ENCODE assay signal across 1 cellular context in the genomic region with DNA sequence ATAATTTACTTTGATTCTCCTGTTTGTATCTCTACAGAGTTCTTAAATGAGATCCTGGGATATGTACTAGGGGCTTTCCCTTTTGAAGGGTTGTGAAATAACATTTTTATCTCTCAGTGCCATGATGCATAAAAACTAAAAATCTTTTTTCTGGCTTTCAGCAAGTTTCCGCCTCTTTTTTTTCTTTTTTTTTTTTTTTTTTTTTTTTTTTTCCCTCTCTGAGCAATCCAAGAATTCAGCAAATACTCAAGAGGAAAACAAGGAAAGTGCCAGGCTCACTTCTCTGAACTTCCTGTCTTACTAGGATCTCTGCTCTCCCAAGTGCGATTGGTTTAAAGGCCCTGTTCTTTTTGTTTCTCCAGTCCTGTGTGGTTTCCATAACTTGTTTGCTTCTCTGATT.
TF ChIP-seq lines count a peak whose summit lies in the region.

No MANE protein-coding gene starts in this region.

TF ChIP-seq in GM23338, 12 proteins besides CTCF, POLR2A, EP300 and RAD21 (continued from another document):
- TF ChIP-seq, protein P1, sequence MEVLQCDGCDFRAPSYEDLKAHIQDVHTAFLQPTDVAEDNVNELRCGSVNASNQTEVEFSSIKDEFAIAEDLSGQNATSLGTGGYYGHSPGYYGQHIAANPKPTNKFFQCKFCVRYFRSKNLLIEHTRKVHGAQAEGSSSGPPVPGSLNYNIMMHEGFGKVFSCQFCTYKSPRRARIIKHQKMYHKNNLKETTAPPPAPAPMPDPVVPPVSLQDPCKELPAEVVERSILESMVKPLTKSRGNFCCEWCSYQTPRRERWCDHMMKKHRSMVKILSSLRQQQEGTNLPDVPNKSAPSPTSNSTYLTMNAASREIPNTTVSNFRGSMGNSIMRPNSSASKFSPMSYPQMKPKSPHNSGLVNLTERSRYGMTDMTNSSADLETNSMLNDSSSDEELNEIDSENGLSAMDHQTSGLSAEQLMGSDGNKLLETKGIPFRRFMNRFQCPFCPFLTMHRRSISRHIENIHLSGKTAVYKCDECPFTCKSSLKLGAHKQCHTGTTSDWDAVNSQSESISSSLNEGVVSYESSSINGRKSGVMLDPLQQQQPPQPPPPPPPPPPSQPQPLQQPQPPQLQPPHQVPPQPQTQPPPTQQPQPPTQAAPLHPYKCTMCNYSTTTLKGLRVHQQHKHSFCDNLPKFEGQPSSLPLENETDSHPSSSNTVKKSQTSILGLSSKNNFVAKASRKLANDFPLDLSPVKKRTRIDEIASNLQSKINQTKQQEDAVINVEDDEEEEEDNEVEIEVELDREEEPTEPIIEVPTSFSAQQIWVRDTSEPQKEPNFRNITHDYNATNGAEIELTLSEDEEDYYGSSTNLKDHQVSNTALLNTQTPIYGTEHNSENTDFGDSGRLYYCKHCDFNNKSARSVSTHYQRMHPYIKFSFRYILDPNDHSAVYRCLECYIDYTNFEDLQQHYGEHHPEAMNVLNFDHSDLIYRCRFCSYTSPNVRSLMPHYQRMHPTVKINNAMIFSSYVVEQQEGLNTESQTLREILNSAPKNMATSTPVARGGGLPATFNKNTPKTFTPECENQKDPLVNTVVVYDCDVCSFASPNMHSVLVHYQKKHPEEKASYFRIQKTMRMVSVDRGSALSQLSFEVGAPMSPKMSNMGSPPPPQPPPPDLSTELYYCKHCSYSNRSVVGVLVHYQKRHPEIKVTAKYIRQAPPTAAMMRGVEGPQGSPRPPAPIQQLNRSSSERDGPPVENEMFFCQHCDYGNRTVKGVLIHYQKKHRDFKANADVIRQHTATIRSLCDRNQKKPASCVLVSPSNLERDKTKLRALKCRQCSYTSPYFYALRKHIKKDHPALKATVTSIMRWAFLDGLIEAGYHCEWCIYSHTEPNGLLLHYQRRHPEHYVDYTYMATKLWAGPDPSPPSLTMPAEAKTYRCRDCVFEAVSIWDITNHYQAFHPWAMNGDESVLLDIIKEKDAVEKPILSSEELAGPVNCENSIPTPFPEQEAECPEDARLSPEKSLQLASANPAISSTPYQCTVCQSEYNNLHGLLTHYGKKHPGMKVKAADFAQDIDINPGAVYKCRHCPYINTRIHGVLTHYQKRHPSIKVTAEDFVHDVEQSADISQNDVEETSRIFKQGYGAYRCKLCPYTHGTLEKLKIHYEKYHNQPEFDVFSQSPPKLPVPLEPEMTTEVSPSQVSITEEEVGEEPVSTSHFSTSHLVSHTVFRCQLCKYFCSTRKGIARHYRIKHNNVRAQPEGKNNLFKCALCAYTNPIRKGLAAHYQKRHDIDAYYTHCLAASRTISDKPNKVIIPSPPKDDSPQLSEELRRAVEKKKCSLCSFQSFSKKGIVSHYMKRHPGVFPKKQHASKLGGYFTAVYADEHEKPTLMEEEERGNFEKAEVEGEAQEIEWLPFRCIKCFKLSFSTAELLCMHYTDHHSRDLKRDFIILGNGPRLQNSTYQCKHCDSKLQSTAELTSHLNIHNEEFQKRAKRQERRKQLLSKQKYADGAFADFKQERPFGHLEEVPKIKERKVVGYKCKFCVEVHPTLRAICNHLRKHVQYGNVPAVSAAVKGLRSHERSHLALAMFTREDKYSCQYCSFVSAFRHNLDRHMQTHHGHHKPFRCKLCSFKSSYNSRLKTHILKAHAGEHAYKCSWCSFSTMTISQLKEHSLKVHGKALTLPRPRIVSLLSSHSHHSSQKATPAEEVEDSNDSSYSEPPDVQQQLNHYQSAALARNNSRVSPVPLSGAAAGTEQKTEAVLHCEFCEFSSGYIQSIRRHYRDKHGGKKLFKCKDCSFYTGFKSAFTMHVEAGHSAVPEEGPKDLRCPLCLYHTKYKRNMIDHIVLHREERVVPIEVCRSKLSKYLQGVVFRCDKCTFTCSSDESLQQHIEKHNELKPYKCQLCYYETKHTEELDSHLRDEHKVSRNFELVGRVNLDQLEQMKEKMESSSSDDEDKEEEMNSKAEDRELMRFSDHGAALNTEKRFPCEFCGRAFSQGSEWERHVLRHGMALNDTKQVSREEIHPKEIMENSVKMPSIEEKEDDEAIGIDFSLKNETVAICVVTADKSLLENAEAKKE (CRISPR knock-in tag; IDR thresholded peaks at IDR 0.05): no peak
- TF ChIP-seq CREB1 (CRISPR knock-in tag; IDR thresholded peaks at IDR 0.05; ENCODE audit: low read depth): no peak
- TF ChIP-seq ZNF114 (CRISPR knock-in tag; IDR thresholded peaks at IDR 0.05): no peak
- TF ChIP-seq REST (IDR thresholded peaks at IDR 0.05; ENCODE audit: unreplicated experiment): no peak
- TF ChIP-seq ZNF331 (CRISPR knock-in tag; IDR thresholded peaks at IDR 0.05; ENCODE audit: low read depth): no peak
